Comparison of ENCODE assay signal across 8 cellular contexts in the genomic region with DNA sequence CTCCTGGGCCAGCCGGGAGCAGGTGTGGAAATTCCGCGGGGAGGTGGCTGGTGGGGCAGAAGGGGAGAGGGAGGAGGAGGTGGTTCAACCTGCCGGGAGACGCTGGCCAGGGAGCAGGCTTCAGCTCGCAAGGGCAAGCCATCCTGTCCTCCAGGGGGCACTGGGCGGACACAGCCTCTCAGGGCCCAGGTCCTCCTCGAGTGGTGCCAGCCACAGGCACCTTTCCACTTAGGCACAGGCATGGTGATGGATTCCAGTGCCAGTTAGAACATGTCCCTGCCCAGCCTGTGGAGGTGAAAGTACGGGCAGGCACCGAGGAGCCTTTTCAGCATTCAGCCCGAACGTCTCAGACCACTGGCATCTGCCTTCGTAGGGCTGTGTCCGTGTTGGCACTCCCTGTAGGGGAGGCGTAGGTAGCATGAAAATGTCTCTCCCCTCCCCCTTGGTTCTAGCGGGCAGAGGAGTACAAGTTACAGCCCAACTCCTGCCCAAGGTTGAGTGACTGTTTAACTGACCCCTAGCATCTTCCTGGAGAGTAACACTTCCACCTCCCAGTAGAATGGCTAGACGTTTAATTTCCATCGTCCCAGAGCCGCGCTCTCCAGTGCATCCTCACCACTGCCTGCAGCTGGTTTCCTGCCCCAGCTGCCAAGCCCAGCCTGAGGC. TPM values are rescaled to one million over a fixed set of nuclear protein-coding genes. Genes with fewer than 3 reads are reported as not detected.
DNase-seq lines count a peak whose midpoint lies in the region; ATAC-seq, FAIRE-seq and TF ChIP-seq lines count a peak whose summit lies in the region.

No MANE protein-coding gene starts in this region.

- no peaks in the 10 kb centered on the region for H3K36me3 Mint-ChIP-seq in stimulated activated naive B cell treated with anti-CD40 and anti-IgM and Interleukin-4, amounts not matched to agents 10 μg/mL and 1 μg/mL and 100 μg/mL, for 72 hours

- no peak overlapping the region for H3K27ac Mint-ChIP-seq in stimulated activated naive B cell treated with anti-CD40 and anti-IgM and Interleukin-4, amounts not matched to agents 10 μg/mL and 1 μg/mL and 100 μg/mL, for 72 hours

- H3K27me3 Mint-ChIP-seq in stimulated activated naive B cell treated with anti-CD40 and anti-IgM and Interleukin-4, amounts not matched to agents 10 μg/mL and 1 μg/mL and 100 μg/mL, for 72 hours = peaks cover 54 to 80% of the 10 kb centered on the region in 2 donors

- H3K4me3 Mint-ChIP-seq in stimulated activated naive B cell treated with anti-CD40 and anti-IgM and Interleukin-4, amounts not matched to agents 10 μg/mL and 1 μg/mL and 100 μg/mL, for 72 hours = peak overlapping the region in 1 of 2 donors; percentile 32

- TF ChIP-seq CTCF in 22Rv1 (IDR thresholded peaks at IDR 0.05) = peak; percentile 61
- peak; percentile 86 for TF ChIP-seq CTCF in bronchial epithelial cell (IDR thresholded peaks at IDR 0.05; ENCODE audit: insufficient read depth, low read length, severe bottlenecking)

- in situ Hi-C loops in G401 (cut with HindIII; ENCODE audit: low sequenced_read_pairs) = no loop called here

- H3K9me3 Mint-ChIP-seq in stimulated activated naive B cell treated with anti-CD40 and anti-IgM and Interleukin-4, amounts not matched to agents 10 μg/mL and 1 μg/mL and 100 μg/mL, for 72 hours = no peaks in the 10 kb centered on the region

- no peak overlapping the region for H3K27ac ChIP-seq in 22Rv1
- peak overlapping the region; percentile 50 for H3K27ac ChIP-seq in layer of hippocampus (ENCODE audit: low read depth, low read length)

- peak; percentile 70 for DNase-seq in G401 (ENCODE audit: low spot score)
- peak; percentile 47 for DNase-seq in NCI-H510A treated with DMSO at 0.1 percent for 48 hours (lab: John Stamatoyannopoulos, UW)
- DNase-seq in bronchial epithelial cell (ENCODE audit: low read depth) = peak; percentile 99
- DNase-seq in stimulated activated naive B cell treated with anti-CD40 and anti-IgM and Interleukin-4, amounts not matched to agents 10 μg/mL and 1 μg/mL and 100 μg/mL, for 72 hours = no peak

- ATAC-seq in stimulated activated naive B cell treated with anti-CD40 and anti-IgM and Interleukin-4, amounts not matched to agents 10 μg/mL and 1 μg/mL and 100 μg/mL, for 72 hours (replicated peaks) = peak; percentile 35 to 44
- ATAC-seq in GM18907 (IDR thresholded peaks at IDR 0.05; ENCODE audit: unreplicated experiment) (no peak), GM19397 (IDR thresholded peaks at IDR 0.05; ENCODE audit: unreplicated experiment) (no peak)

- H3K27me3 ChIP-seq in bronchial epithelial cell (ENCODE audit: control insufficient read depth, insufficient read depth, low read length) (no peaks in the 10 kb centered on the region), layer of hippocampus (ENCODE audit: control insufficient read depth, insufficient read depth, low read length) (no peaks in the 10 kb centered on the region)

- no peaks in the 10 kb centered on the region for H3K36me3 ChIP-seq in bronchial epithelial cell (ENCODE audit: control insufficient read depth, insufficient read depth, low read length)

- peak; percentile 99 for FAIRE-seq in bronchial epithelial cell (lab: Jason Lieb, UNC)

- H3K4me3 ChIP-seq in bronchial epithelial cell (ENCODE audit: low read depth, low read length) = peak overlapping the region; percentile 82

- peaks cover 9 to 17% of the 10 kb centered on the region in 2 donors for H3K4me1 Mint-ChIP-seq in stimulated activated naive B cell treated with anti-CD40 and anti-IgM and Interleukin-4, amounts not matched to agents 10 μg/mL and 1 μg/mL and 100 μg/mL, for 72 hours

RNA-seq across cellular contexts. Expression of a gene that starts 48.9 kb away (rescaled TPM):
- 30.0 and 44.9 TPM in 2 replicates for total RNA-seq in G401 (2014; rRNA removed; shearing (Covaris generic))
- total RNA-seq in bronchial epithelial cell = 8.4 TPM in 2 replicates

Comparison
In these comparisons a context has a peak if more than half of its experiments do, and no peak if none do; other contexts are left out.
1. ATAC-seq: peak in stimulated activated naive B cell treated with anti-CD40 and anti-IgM and Interleukin-4, amounts not matched to agents 10 μg/mL and 1 μg/mL and 100 μg/mL, for 72 hours (2 of 2); none in GM18907 (single experiment) and GM19397 (single experiment).